In genomic region chr16:30526823-30527634, GRCh38 we compare ENCODE assay signal across 8 cellular contexts. TPM values are rescaled to one million over a fixed set of nuclear protein-coding genes. Genes with fewer than 3 reads are reported as not detected.
A peak's percentile ranks its signal among the peaks of the same experiment; 100 is the strongest.
DNase-seq lines count a peak whose midpoint lies in the region; ATAC-seq lines count a peak whose summit lies in the region.

No MANE protein-coding gene starts in this region.

- peak overlapping the region; percentile 88 for H3K27ac Mint-ChIP-seq in effector memory CD8-positive, alpha-beta T cell

- no peaks in the 10 kb centered on the region for H3K9me3 ChIP-seq in mesenchymal stem cell (ENCODE audit: control insufficient read depth, low read length)

- no peaks in the 10 kb centered on the region for H3K27me3 Mint-ChIP-seq in effector memory CD8-positive, alpha-beta T cell

- in situ Hi-C loops in Caki2 (cut with HindIII; ENCODE audit: low pct_unique_long_range_greater_than_20kb, low sequenced_read_pairs): no loop called here

- H3K9me3 Mint-ChIP-seq in effector memory CD8-positive, alpha-beta T cell: no peaks in the 10 kb centered on the region

- no peaks in the 10 kb centered on the region for H3K27me3 ChIP-seq in mesenchymal stem cell (ENCODE audit: control insufficient read depth in 1 of 2, insufficient read depth in 1 of 2, low read length in 2 of 2)

- H2BK15ac ChIP-seq in mesenchymal stem cell (ENCODE audit: low read depth, poor library complexity, severe bottlenecking): peak overlapping the region; percentile 84

- under 1% methylated on average over 63 of the region's 79 CpGs for WGBS in mesenchymal stem cell

- DNase-seq in Caki2 (ENCODE audit: low read depth) (peak; percentile 100), HT1080 (ENCODE audit: low read depth) (peak; percentile 98), NOMO-1 (lab: John Stamatoyannopoulos, UW; ENCODE audit: unreplicated experiment in 2 of 2) (peak; percentile 98 to 99), mesenchymal stem cell (peak; percentile 99)
- DNase-seq in activated CD8-positive, alpha-beta memory T cell treated with anti-CD3 and anti-CD28 coated beads for 48 hours (ENCODE audit: low read depth in 2 of 3, low spot score in 2 of 3): peak; percentile 74 to 95 (median 87)
- peak; percentile 69 to 83 (median 79) for DNase-seq in effector memory CD8-positive, alpha-beta T cell
- peak; percentile 89 for DNase-seq in stimulated activated CD8-positive, alpha-beta memory T cell treated with anti-CD3 and anti-CD28 coated beads, Interleukin-12 subunit alpha, Interleukin-12 subunit beta, amount 100 ng/mL, for 24 hours (ENCODE audit: extremely low read depth)

- no peak overlapping the region for H3K14ac ChIP-seq in mesenchymal stem cell (ENCODE audit: low read length in 2 of 2)

- ATAC-seq in GM21360 (IDR thresholded peaks at IDR 0.05; ENCODE audit: unreplicated experiment): peak; percentile 72
- ATAC-seq in effector memory CD8-positive, alpha-beta T cell (replicated peaks): peak; percentile 80

- peak overlapping the region in 1 of 2 experiments; percentile 87 for H2BK12ac ChIP-seq in mesenchymal stem cell (ENCODE audit: low read length in 2 of 2)

- peak overlapping the region; percentile 55 to 94 for H3K4ac ChIP-seq in mesenchymal stem cell (ENCODE audit: low read depth in 1 of 2, low read length in 2 of 2)

- H2BK120ac ChIP-seq in mesenchymal stem cell (ENCODE audit: low read depth, low read length): peak overlapping the region; percentile 29

- H3K4me1 Mint-ChIP-seq in effector memory CD8-positive, alpha-beta T cell (ENCODE audit: low read depth in 2 of 2): peaks cover 15 to 24% of the 10 kb centered on the region in 2 donors

- peak overlapping the region; percentile 88 for H3K4me3 Mint-ChIP-seq in effector memory CD8-positive, alpha-beta T cell

- H4K8ac ChIP-seq in mesenchymal stem cell (ENCODE audit: low read length): peak overlapping the region; percentile 74

- peak overlapping the region; percentile 87 for H2AFZ ChIP-seq in mesenchymal stem cell (ENCODE audit: low read depth, low read length)

- peaks cover 26% of the 10 kb centered on the region for H3K36me3 Mint-ChIP-seq in effector memory CD8-positive, alpha-beta T cell (ENCODE audit: insufficient read depth)

- peaks cover 22% of the 10 kb centered on the region for H3K4me1 ChIP-seq in mesenchymal stem cell (ENCODE audit: control insufficient read depth, insufficient read depth, low read depth, low read length)

- peak overlapping the region; percentile 37 to 98 for H3K18ac ChIP-seq in mesenchymal stem cell (ENCODE audit: low read depth in 1 of 2, low read length in 2 of 2)

- no peak overlapping the region for H2AK5ac ChIP-seq in mesenchymal stem cell (ENCODE audit: low read length, severe bottlenecking)

- peak overlapping the region; percentile 74 to 84 for H3K4me3 ChIP-seq in mesenchymal stem cell (ENCODE audit: insufficient read depth in 1 of 2, low read depth in 1 of 2, low read length in 2 of 2)

- H3K27ac ChIP-seq in mesenchymal stem cell (ENCODE audit: low read length, poor library complexity, severe bottlenecking): peak overlapping the region; percentile 87

- peak overlapping the region; percentile 54 for H2BK5ac ChIP-seq in mesenchymal stem cell (ENCODE audit: low read depth, low read length, poor library complexity, severe bottlenecking)

- H3K4me2 ChIP-seq in mesenchymal stem cell (ENCODE audit: low read length, poor library complexity, severe bottlenecking): peak overlapping the region; percentile 69

- H3K36me3 ChIP-seq in mesenchymal stem cell (ENCODE audit: control insufficient read depth in 1 of 2, insufficient read depth in 2 of 2, low read depth in 1 of 2, low read length in 2 of 2): peaks cover 14 to 24% of the 10 kb centered on the region in 2 experiments

- no peak overlapping the region for H3K23ac ChIP-seq in mesenchymal stem cell (ENCODE audit: low read length in 2 of 2)

- H3K79me1 ChIP-seq in mesenchymal stem cell (replicated peaks; ENCODE audit: low read length, poor library complexity, severe bottlenecking): peaks cover 13% of the 10 kb centered on the region

- H3K9ac ChIP-seq in mesenchymal stem cell (ENCODE audit: low read length): peak overlapping the region; percentile 94

- peak overlapping the region; percentile 86 for H4K91ac ChIP-seq in mesenchymal stem cell (ENCODE audit: low read length)

RNA-seq across cellular contexts. Expression of gene ZNF768, which starts 0.7 kb away (rescaled TPM):
- total RNA-seq in Caki2 (2014; rRNA removed; shearing (Covaris generic); ENCODE audit: low replicate concordance): 97.6 and 99.4 TPM in 2 replicates
- 67.2 and 76.7 TPM in 2 replicates for total RNA-seq in HT1080 (2014; rRNA removed; shearing (Covaris generic))
- polyA plus RNA-seq in HT1080 (2015; cell fraction: cytosol; rRNA removed): 76.3 and 83.8 TPM in 2 replicates
- polyA plus RNA-seq in HT1080 (2015; cell fraction: nucleus; rRNA removed): 69.1 and 77.0 TPM in 2 replicates
- 21.3 TPM for polyA plus RNA-seq in mesenchymal stem cell (2013, experiment 1 of 2)
- 20.6 TPM for polyA plus RNA-seq in mesenchymal stem cell (2013, experiment 2 of 2)

RNA-seq across cellular contexts. Expression of gene ZNF747, which starts 7.6 kb away (rescaled TPM):
- total RNA-seq in Caki2 (2014; rRNA removed; shearing (Covaris generic); ENCODE audit: low replicate concordance): 29.1 and 46.8 TPM in 2 replicates
- 7.3 and 9.5 TPM in 2 replicates for total RNA-seq in HT1080 (2014; rRNA removed; shearing (Covaris generic))
- 6.2 and 7.8 TPM in 2 replicates for polyA plus RNA-seq in HT1080 (2015; cell fraction: cytosol; rRNA removed)
- polyA plus RNA-seq in HT1080 (2015; cell fraction: nucleus; rRNA removed): 7.6 and 9.6 TPM in 2 replicates
- polyA plus RNA-seq in mesenchymal stem cell (2013, experiment 1 of 2): 2.6 TPM
- 3.0 TPM for polyA plus RNA-seq in mesenchymal stem cell (2013, experiment 2 of 2)

RNA-seq across cellular contexts. Expression of gene ZNF764, which starts 31.1 kb away (rescaled TPM):
- total RNA-seq in Caki2 (2014; rRNA removed; shearing (Covaris generic); ENCODE audit: low replicate concordance): 9.0 and 9.1 TPM in 2 replicates
- 4.4 and 4.9 TPM in 2 replicates for total RNA-seq in HT1080 (2014; rRNA removed; shearing (Covaris generic))
- polyA plus RNA-seq in HT1080 (2015; cell fraction: cytosol; rRNA removed): 5.6 and 5.7 TPM in 2 replicates
- 8.4 and 10.3 TPM in 2 replicates for polyA plus RNA-seq in HT1080 (2015; cell fraction: nucleus; rRNA removed)
- 6.1 TPM for polyA plus RNA-seq in mesenchymal stem cell (2013, experiment 1 of 2)
- polyA plus RNA-seq in mesenchymal stem cell (2013, experiment 2 of 2): 5.7 TPM

RNA-seq across cellular contexts. Expression of gene ZNF688, which starts 44.5 kb away (rescaled TPM):
- total RNA-seq in Caki2 (2014; rRNA removed; shearing (Covaris generic); ENCODE audit: low replicate concordance): 30.5 and 31.2 TPM in 2 replicates
- total RNA-seq in HT1080 (2014; rRNA removed; shearing (Covaris generic)): 6.5 and 7.2 TPM in 2 replicates
- 4.9 and 5.7 TPM in 2 replicates for polyA plus RNA-seq in HT1080 (2015; cell fraction: cytosol; rRNA removed)
- 6.8 and 6.9 TPM in 2 replicates for polyA plus RNA-seq in HT1080 (2015; cell fraction: nucleus; rRNA removed)
- polyA plus RNA-seq in mesenchymal stem cell (2013, experiment 1 of 2): 6.7 TPM
- 7.8 TPM for polyA plus RNA-seq in mesenchymal stem cell (2013, experiment 2 of 2)

RNA-seq across cellular contexts. Expression of gene ITGAL, which starts 54.5 kb away (rescaled TPM):
- total RNA-seq in Caki2 (2014; rRNA removed; shearing (Covaris generic); ENCODE audit: low replicate concordance): not detected in 2 replicates
- total RNA-seq in HT1080 (2014; rRNA removed; shearing (Covaris generic)): not detected in 2 replicates
- not detected in 2 replicates for polyA plus RNA-seq in HT1080 (2015; cell fraction: cytosol; rRNA removed)
- polyA plus RNA-seq in HT1080 (2015; cell fraction: nucleus; rRNA removed): not detected in 2 replicates
- polyA plus RNA-seq in mesenchymal stem cell (2013, experiment 1 of 2): not detected
- polyA plus RNA-seq in mesenchymal stem cell (2013, experiment 2 of 2): 0.07 TPM

Comparison
In these comparisons a context has a peak if more than half of its experiments do, and no peak if none do; other contexts are left out.
1. Peak in every context shown above with its lines: DNase-seq, ATAC-seq, H3K4me3 ChIP-seq and H3K27ac ChIP-seq.